ENCODE assay signal across 2 cellular contexts in the genomic region with DNA sequence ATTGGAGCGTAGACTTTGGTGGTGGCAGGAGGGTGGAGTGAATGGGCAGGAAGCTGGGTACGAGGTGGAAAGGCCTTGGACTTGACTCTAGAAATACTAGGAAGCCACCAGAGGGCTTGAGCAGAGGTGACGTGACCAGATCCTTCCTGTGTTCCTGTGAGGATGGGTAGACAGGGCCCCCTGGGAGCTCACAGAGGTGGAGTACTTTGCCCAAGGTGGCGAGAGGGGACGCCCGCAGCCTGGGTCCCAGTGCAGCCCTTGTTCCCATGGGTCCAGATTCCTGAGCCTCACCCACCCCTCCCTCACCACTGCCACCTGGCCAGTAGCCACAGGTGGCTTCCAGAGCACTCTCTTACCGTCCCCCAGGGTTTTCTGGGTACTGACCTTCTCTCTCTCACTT.
TF ChIP-seq lines count a peak whose summit lies in the region.

No MANE protein-coding gene starts in this region.

TF ChIP-seq in HepG2, 621 proteins besides CTCF, POLR2A, EP300 and RAD21:
- TF ChIP-seq RXRB (CRISPR knock-in tag; IDR thresholded peaks at IDR 0.05; ENCODE audit: borderline replicate concordance): no peak
- TF ChIP-seq ZBTB20 (CRISPR knock-in tag; IDR thresholded peaks at IDR 0.05; ENCODE audit: borderline replicate concordance, low read depth): no peak
- TF ChIP-seq, protein P1, sequence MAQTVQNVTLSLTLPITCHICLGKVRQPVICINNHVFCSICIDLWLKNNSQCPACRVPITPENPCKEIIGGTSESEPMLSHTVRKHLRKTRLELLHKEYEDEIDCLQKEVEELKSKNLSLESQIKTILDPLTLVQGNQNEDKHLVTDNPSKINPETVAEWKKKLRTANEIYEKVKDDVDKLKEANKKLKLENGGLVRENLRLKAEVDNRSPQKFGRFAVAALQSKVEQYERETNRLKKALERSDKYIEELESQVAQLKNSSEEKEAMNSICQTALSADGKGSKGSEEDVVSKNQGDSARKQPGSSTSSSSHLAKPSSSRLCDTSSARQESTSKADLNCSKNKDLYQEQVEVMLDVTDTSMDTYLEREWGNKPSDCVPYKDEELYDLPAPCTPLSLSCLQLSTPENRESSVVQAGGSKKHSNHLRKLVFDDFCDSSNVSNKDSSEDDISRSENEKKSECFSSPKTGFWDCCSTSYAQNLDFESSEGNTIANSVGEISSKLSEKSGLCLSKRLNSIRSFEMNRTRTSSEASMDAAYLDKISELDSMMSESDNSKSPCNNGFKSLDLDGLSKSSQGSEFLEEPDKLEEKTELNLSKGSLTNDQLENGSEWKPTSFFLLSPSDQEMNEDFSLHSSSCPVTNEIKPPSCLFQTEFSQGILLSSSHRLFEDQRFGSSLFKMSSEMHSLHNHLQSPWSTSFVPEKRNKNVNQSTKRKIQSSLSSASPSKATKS (CRISPR knock-in tag; IDR thresholded peaks at IDR 0.05): no peak
- TF ChIP-seq, protein P2, sequence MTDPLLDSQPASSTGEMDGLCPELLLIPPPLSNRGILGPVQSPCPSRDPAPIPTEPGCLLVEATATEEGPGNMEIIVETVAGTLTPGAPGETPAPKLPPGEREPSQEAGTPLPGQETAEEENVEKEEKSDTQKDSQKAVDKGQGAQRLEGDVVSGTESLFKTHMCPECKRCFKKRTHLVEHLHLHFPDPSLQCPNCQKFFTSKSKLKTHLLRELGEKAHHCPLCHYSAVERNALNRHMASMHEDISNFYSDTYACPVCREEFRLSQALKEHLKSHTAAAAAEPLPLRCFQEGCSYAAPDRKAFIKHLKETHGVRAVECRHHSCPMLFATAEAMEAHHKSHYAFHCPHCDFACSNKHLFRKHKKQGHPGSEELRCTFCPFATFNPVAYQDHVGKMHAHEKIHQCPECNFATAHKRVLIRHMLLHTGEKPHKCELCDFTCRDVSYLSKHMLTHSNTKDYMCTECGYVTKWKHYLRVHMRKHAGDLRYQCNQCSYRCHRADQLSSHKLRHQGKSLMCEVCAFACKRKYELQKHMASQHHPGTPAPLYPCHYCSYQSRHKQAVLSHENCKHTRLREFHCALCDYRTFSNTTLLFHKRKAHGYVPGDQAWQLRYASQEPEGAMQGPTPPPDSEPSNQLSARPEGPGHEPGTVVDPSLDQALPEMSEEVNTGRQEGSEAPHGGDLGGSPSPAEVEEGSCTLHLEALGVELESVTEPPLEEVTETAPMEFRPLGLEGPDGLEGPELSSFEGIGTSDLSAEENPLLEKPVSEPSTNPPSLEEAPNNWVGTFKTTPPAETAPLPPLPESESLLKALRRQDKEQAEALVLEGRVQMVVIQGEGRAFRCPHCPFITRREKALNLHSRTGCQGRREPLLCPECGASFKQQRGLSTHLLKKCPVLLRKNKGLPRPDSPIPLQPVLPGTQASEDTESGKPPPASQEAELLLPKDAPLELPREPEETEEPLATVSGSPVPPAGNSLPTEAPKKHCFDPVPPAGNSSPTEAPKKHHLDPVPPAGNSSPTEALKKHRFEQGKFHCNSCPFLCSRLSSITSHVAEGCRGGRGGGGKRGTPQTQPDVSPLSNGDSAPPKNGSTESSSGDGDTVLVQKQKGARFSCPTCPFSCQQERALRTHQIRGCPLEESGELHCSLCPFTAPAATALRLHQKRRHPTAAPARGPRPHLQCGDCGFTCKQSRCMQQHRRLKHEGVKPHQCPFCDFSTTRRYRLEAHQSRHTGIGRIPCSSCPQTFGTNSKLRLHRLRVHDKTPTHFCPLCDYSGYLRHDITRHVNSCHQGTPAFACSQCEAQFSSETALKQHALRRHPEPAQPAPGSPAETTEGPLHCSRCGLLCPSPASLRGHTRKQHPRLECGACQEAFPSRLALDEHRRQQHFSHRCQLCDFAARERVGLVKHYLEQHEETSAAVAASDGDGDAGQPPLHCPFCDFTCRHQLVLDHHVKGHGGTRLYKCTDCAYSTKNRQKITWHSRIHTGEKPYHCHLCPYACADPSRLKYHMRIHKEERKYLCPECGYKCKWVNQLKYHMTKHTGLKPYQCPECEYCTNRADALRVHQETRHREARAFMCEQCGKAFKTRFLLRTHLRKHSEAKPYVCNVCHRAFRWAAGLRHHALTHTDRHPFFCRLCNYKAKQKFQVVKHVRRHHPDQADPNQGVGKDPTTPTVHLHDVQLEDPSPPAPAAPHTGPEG (CRISPR knock-in tag; IDR thresholded peaks at IDR 0.05): no peak
- TF ChIP-seq RFX3 (CRISPR knock-in tag; IDR thresholded peaks at IDR 0.05): no peak
- no peak for TF ChIP-seq FOXP1 (IDR thresholded peaks at IDR 0.05)
- no peak for TF ChIP-seq FOXP1 (CRISPR knock-in tag; IDR thresholded peaks at IDR 0.05)
- no peak for TF ChIP-seq ZBTB39 (CRISPR knock-in tag; IDR thresholded peaks at IDR 0.05)
TF ChIP-seq in HepG2: peak in this region for 0.

TF ChIP-seq in H1, 55 proteins besides CTCF, POLR2A, EP300 and RAD21:
- TF ChIP-seq CHD7 (IDR thresholded peaks at IDR 0.05; ENCODE audit: insufficient replicate concordance, low read length) (no peak), CHD2 (IDR thresholded peaks at IDR 0.05; ENCODE audit: low read length) (no peak), CTBP2 (IDR thresholded peaks at IDR 0.05; ENCODE audit: borderline replicate concordance, insufficient read depth, insufficient read length, low read length) (no peak), GABPA (IDR thresholded peaks at IDR 0.05; ENCODE audit: borderline replicate concordance, insufficient read depth, low read length) (no peak), RBBP5 (IDR thresholded peaks at IDR 0.05; ENCODE audit: borderline replicate concordance, low read depth, low read length) (no peak), TEAD4 (IDR thresholded peaks at IDR 0.05; ENCODE audit: low read depth, low read length) (no peak), JUN (IDR thresholded peaks at IDR 0.05; ENCODE audit: low read depth, low read length) (no peak), TAF1 (IDR thresholded peaks at IDR 0.05; ENCODE audit: low read depth, low read length) (no peak), KDM1A (IDR thresholded peaks at IDR 0.05; ENCODE audit: borderline replicate concordance, low read length) (no peak), SRF (IDR thresholded peaks at IDR 0.05; ENCODE audit: low read depth, low read length) (no peak), CBX5 (IDR thresholded peaks at IDR 0.05; ENCODE audit: low read depth, low read length) (no peak), TCF12 (IDR thresholded peaks at IDR 0.05; ENCODE audit: low read depth, low read length) (no peak), KDM5A (IDR thresholded peaks at IDR 0.05; ENCODE audit: low read length) (no peak)
